ENCODE assay signal across 11 cellular contexts in the genomic region with DNA sequence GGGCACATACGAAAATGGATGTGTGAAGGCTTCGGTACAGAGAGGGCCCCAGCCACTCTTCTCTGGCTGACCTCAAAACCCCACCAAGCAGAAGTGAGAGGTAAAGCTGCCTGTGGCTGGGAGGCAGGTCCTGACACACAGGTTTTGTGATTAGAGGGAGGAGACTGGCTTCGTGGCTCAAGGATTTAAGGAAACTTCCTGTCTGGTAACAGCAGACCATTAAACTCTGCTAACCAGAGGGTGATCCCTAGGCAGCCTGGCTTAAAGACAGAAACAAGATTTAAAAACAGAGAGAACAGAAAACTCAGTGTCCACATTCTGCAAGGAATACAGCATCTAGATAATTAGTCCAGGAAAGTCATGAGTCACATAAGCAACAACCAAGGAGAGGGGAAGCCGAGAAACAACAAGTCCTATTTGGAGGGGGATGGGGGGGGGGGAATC.
DNase-seq lines count a peak whose midpoint lies in the region; ATAC-seq and TF ChIP-seq lines count a peak whose summit lies in the region.
"Had no signal": no experiment of that assay in that cellular context is flagged by ENCODE, and none has a peak within 500 bp of the region (broad histone marks: within the 10 kb centered on the region; RNA-seq: fewer than 3 reads in every experiment).

No MANE protein-coding gene starts in this region.

- no peaks in the 10 kb centered on the region for H3K27me3 ChIP-seq in stomach smooth muscle (ENCODE audit: control insufficient read depth in 1 of 2, insufficient read depth in 2 of 2, low read length in 2 of 2)

- H3K4me1 ChIP-seq in stomach smooth muscle (ENCODE audit: control insufficient read depth, insufficient read depth, low read length) = peaks cover 20% of the 10 kb centered on the region

- ATAC-seq in Right ventricle myocardium inferior = no peak
- peak; percentile 84 for ATAC-seq in HG03025 (IDR thresholded peaks at IDR 0.05; ENCODE audit: low FRiP score, unreplicated experiment)
- ATAC-seq in GM18519 (IDR thresholded peaks at IDR 0.05; ENCODE audit: low FRiP score, unreplicated experiment) = no peak

- H3K36me3 ChIP-seq in stomach smooth muscle (ENCODE audit: control insufficient read depth in 2 of 2, insufficient read depth in 2 of 2, low read length in 2 of 2) = no peaks in the 10 kb centered on the region

- intact Hi-C loops in cardiac septum (cut with DNase I) (no loop called here), Right ventricle myocardium inferior (cut with DNase I) (no loop called here)

- H3K4me3 Mint-ChIP-seq in chondrocyte (ENCODE audit: unreplicated experiment) = no peak overlapping the region
- H3K4me3 Mint-ChIP-seq: activated naive CD8-positive, alpha-beta T cell treated with anti-CD3 and anti-CD28 coated beads, Interleukin-2, amount 10 ng/mL, durations not matched to agents 7 days and 5 days had no signal

- no peak for TF ChIP-seq CTCF in chondrocyte (IDR thresholded peaks at IDR 0.05)

- peaks cover 0 to 5% of the 10 kb centered on the region in 2 donors for H3K9me3 ChIP-seq in stomach smooth muscle (ENCODE audit: control insufficient read depth in 2 of 2, low read length in 2 of 2)

- H3K4me3 ChIP-seq in stomach smooth muscle (ENCODE audit: low read length in 2 of 2) = peak overlapping the region in 1 of 2 donors; percentile 31
- H3K4me3 ChIP-seq: lung had no signal

- H3K27ac Mint-ChIP-seq in chondrocyte (ENCODE audit: unreplicated experiment) = peak overlapping the region; percentile 18
- H3K27ac Mint-ChIP-seq: activated naive CD8-positive, alpha-beta T cell treated with anti-CD3 and anti-CD28 coated beads, Interleukin-2, amount 10 ng/mL, durations not matched to agents 7 days and 5 days had no signal

- peak overlapping the region; percentile 73 for H3K27ac ChIP-seq in stomach smooth muscle (ENCODE audit: low read length)

- H3K36me3 Mint-ChIP-seq in chondrocyte (ENCODE audit: low read depth) = peaks cover 23% of the 10 kb centered on the region

- no peaks in the 10 kb centered on the region for H3K27me3 Mint-ChIP-seq in chondrocyte (ENCODE audit: low read depth)
- H3K27me3 Mint-ChIP-seq: activated naive CD8-positive, alpha-beta T cell treated with anti-CD3 and anti-CD28 coated beads, Interleukin-2, amount 10 ng/mL, durations not matched to agents 7 days and 5 days had no signal

- H3K9me3 Mint-ChIP-seq in chondrocyte (ENCODE audit: low read depth) = peaks cover 32% of the 10 kb centered on the region

- peaks cover 25% of the 10 kb centered on the region for H3K4me1 Mint-ChIP-seq in chondrocyte (ENCODE audit: low read depth)
- H3K4me1 Mint-ChIP-seq: activated naive CD8-positive, alpha-beta T cell treated with anti-CD3 and anti-CD28 coated beads, Interleukin-2, amount 10 ng/mL, durations not matched to agents 7 days and 5 days had no signal

- DNase-seq in cardiac septum (ENCODE audit: low spot score) (peak; percentile 47), Right ventricle myocardium inferior (ENCODE audit: missing footprints) (no peak), chondrocyte (ENCODE audit: low spot score) (no peak), erythroblast (lab: John Stamatoyannopoulos, UW) (no peak)
- DNase-seq in stimulated activated CD4-positive, alpha-beta T cell treated with anti-CD3 and anti-CD28 coated beads, Interleukin-12 subunit alpha, Interleukin-12 subunit beta, amount 100 ng/mL, for 4 hours = no peak
- DNase-seq: activated CD4-positive, alpha-beta T cell treated with anti-CD3 and anti-CD28 coated beads for 1 hour had no signal

- H3K9ac ChIP-seq in stomach smooth muscle (ENCODE audit: low read length in 2 of 2) = peak overlapping the region in 1 of 2 donors; percentile 48

- TF ChIP-seq POLR2A in erythroblast (IDR thresholded peaks at IDR 0.05; ENCODE audit: low read length) = no peak
